ENCODE assay signal across 13 cellular contexts in the genomic region with DNA sequence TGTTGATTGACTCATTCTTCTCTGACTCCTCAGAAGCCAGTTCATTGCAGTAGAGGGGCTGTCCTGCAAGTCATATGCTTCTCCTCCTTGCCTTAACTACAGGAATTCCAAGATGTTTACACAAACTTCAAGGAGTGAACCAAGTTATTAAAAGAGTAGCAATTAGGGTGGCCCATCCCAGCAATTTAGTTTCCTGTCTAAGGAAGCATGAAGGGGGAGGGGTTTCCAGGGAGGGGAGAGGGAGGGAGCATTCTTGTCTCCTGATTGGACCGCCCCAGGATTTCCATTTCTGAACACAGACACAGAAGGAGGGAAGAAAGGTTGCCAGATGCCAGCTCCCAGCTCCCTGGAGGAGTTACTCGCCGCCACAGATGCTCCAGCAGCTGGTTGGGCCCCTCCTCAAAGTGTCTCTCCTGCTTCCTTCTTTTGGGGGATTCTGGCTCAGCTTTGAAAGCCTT.
DNase-seq lines count a peak whose midpoint lies in the region; ATAC-seq, FAIRE-seq and TF ChIP-seq lines count a peak whose summit lies in the region.
"Had no signal": no experiment of that assay in that cellular context is flagged by ENCODE, and none has a peak within 500 bp of the region (broad histone marks: within the 10 kb centered on the region; RNA-seq: fewer than 3 reads in every experiment).

No MANE protein-coding gene starts in this region.

- peaks cover 36% of the 10 kb centered on the region for H3K4me1 ChIP-seq in ACC112 (ENCODE audit: control insufficient read depth, insufficient read depth, low read length, unreplicated experiment)
- H3K4me1 ChIP-seq: prostate gland had no signal

- H3K27me3 ChIP-seq in ACC112 (ENCODE audit: insufficient read depth, low read length) = no peaks in the 10 kb centered on the region

- H3K79me2 ChIP-seq in ACC112 (ENCODE audit: control insufficient read depth, insufficient read depth, low read length, unreplicated experiment) = no peaks in the 10 kb centered on the region

- H3K9me3 Mint-ChIP-seq in neural crest cell = no peaks in the 10 kb centered on the region
- no peaks in the 10 kb centered on the region for H3K9me3 Mint-ChIP-seq in activated CD4-positive, alpha-beta T cell treated with anti-CD3 and anti-CD28 coated beads for 36 hours (ENCODE audit: low read depth)
- H3K9me3 Mint-ChIP-seq: activated CD4-positive, alpha-beta T cell treated with anti-CD3 and anti-CD28 coated beads, Interleukin-2, amount 10 ng/mL, durations not matched to agents 7 days and 5 days had no signal

- no peak for TF ChIP-seq CTCF in neural crest cell (conservative IDR thresholded peaks at IDR 0.05)

- no peak overlapping the region for H3K4me3 ChIP-seq in ACC112 (ENCODE audit: low read depth, low read length)
- H3K4me3 ChIP-seq: prostate gland had no signal

- DNase-seq in NCI-H82 treated with DMSO at 0.1 percent for 48 hours (lab: John Stamatoyannopoulos, UW; ENCODE audit: unreplicated experiment) (peak; percentile 35), fibroblast of peridontal ligament (ENCODE audit: extremely low read depth) (peak; percentile 57), neural crest cell (ENCODE audit: low read depth, low spot score) (no peak), GM19239 (ENCODE audit: insufficient read length, low spot score) (no peak), ureter (ENCODE audit: low spot score) (no peak)
- no peak for DNase-seq in activated CD4-positive, alpha-beta T cell treated with anti-CD3 and anti-CD28 coated beads for 36 hours
- DNase-seq: activated CD4-positive, alpha-beta T cell treated with anti-CD3 and anti-CD28 coated beads, Interleukin-2, amount 10 ng/mL, durations not matched to agents 7 days and 5 days; anterior cingulate cortex; NCI-H1092 treated with DMSO at 0.1 percent for 48 hours had no signal

- POLR2A ChIA-PET in activated CD4-positive, alpha-beta T cell treated with anti-CD3 and anti-CD28 coated beads for 36 hours (lab: Charles Lee) = no interaction called here

- FAIRE-seq in GM19239 (lab: Jason Lieb, UNC) = no peak
- FAIRE-seq: RCC 7860 had no signal

- H3K27ac ChIP-seq in ACC112 (ENCODE audit: low read depth, low read length) = no peak overlapping the region
- H3K27ac ChIP-seq: prostate gland had no signal

- no peaks in the 10 kb centered on the region for H3K36me3 Mint-ChIP-seq in neural crest cell (ENCODE audit: low read depth)
- H3K36me3 Mint-ChIP-seq in activated CD4-positive, alpha-beta T cell treated with anti-CD3 and anti-CD28 coated beads for 36 hours (ENCODE audit: low read depth) = no peaks in the 10 kb centered on the region

- peak overlapping the region; percentile 81 for H3K27ac Mint-ChIP-seq in neural crest cell (ENCODE audit: unreplicated experiment)
- H3K27ac Mint-ChIP-seq in activated CD4-positive, alpha-beta T cell treated with anti-CD3 and anti-CD28 coated beads for 36 hours = no peak overlapping the region
- H3K27ac Mint-ChIP-seq: activated CD4-positive, alpha-beta T cell treated with anti-CD3 and anti-CD28 coated beads, Interleukin-2, amount 10 ng/mL, durations not matched to agents 7 days and 5 days had no signal

- H2AFZ ChIP-seq in ACC112 (ENCODE audit: low read length, unreplicated experiment) = peak overlapping the region; percentile 29

- no peaks in the 10 kb centered on the region for H3K27me3 Mint-ChIP-seq in neural crest cell (ENCODE audit: low read depth)
- peaks cover 2% of the 10 kb centered on the region for H3K27me3 Mint-ChIP-seq in activated CD4-positive, alpha-beta T cell treated with anti-CD3 and anti-CD28 coated beads for 36 hours

- CTCF ChIA-PET in activated CD4-positive, alpha-beta T cell treated with anti-CD3 and anti-CD28 coated beads for 36 hours (lab: Charles Lee) = interaction anchor here (0.6 kb wide), 1 partner anchor 1242 kb away, joined by 3 read pairs; no protein-coding TSS in a partner anchor

- H3K4me1 Mint-ChIP-seq in neural crest cell = peaks cover 37% of the 10 kb centered on the region
- peaks cover 12% of the 10 kb centered on the region for H3K4me1 Mint-ChIP-seq in activated CD4-positive, alpha-beta T cell treated with anti-CD3 and anti-CD28 coated beads for 36 hours

- no peak overlapping the region for H3K4me3 Mint-ChIP-seq in neural crest cell
- H3K4me3 Mint-ChIP-seq in activated CD4-positive, alpha-beta T cell treated with anti-CD3 and anti-CD28 coated beads for 36 hours = no peak overlapping the region
- H3K4me3 Mint-ChIP-seq: activated CD4-positive, alpha-beta T cell treated with anti-CD3 and anti-CD28 coated beads, Interleukin-2, amount 10 ng/mL, durations not matched to agents 7 days and 5 days had no signal

- no peaks in the 10 kb centered on the region for H3K36me3 ChIP-seq in ACC112 (ENCODE audit: insufficient read depth, low read length)
- H3K36me3 ChIP-seq: prostate gland had no signal

- no peak for ATAC-seq in HG03378 (IDR thresholded peaks at IDR 0.05; ENCODE audit: unreplicated experiment)
- no peak for ATAC-seq in activated CD4-positive, alpha-beta T cell treated with anti-CD3 and anti-CD28 coated beads for 36 hours

- intact Hi-C loops in activated CD4-positive, alpha-beta T cell treated with anti-CD3 and anti-CD28 coated beads for 36 hours (cut with DNase I, micrococcal nuclease) = no loop called here

Comparison
In these comparisons a context has a peak if more than half of its experiments do, and no peak if none do; other contexts are left out.
1. DNase-seq: peak in NCI-H82 treated with DMSO at 0.1 percent for 48 hours (single experiment) and fibroblast of peridontal ligament (single experiment); none in neural crest cell (single experiment), activated CD4-positive, alpha-beta T cell treated with anti-CD3 and anti-CD28 coated beads for 36 hours (single experiment), GM19239 (single experiment) and ureter (single experiment).